Comparison of ENCODE assay signal across 8 cellular contexts in the genomic region with DNA sequence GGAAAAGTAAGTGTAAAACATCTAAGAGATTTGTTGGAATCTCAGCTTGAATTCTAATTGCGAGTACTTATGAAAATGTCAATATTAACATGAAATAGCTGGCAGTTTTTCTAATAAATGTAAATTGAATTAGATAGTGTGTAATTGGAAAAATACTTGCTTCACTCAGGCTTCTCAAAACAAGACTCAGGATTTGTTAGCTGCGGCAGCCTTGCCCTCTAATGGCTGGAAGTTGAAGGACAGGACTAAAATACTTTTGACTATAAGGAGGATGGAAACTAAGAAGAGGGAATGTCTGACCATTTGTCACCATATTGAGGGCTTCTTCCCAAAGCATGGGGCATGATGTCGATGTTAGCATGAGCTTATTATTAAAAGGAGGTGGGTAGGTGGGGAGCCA.
DNase-seq lines count a peak whose midpoint lies in the region; ATAC-seq, FAIRE-seq and TF ChIP-seq lines count a peak whose summit lies in the region.

No MANE protein-coding gene starts in this region.

- H3K4me2 ChIP-seq in Loucy (ENCODE audit: low read depth, low read length, poor library complexity, severe bottlenecking) (no peak overlapping the region), GM12878 (ENCODE audit: control insufficient read depth, insufficient read depth) (no peak overlapping the region)

- no peak for TF ChIP-seq POLR2A in GM12878 (IDR thresholded peaks at IDR 0.05; ENCODE audit: low read depth, low read length)

- H4K20me1 ChIP-seq in Loucy (ENCODE audit: insufficient read depth, low read length, poor library complexity, severe bottlenecking) = no peaks in the 10 kb centered on the region
- H4K20me1 ChIP-seq in GM12878 (ENCODE audit: control insufficient read depth, insufficient read depth) = 0 out of 2 replicates have a peak, but pooled peaks cover 5% of the 10 kb centered on the region

- SMC1A ChIA-PET in GM12878 (lab: Charles Lee; ENCODE audit: uncharacterized antibody, unreplicated experiment) = interaction anchor here (1.1 to 1.3 kb wide), 3 partner anchors 55 to 413 kb away, joined by 3 to 5 read pairs (median 3); no protein-coding TSS in a partner anchor

- H3K4me1 ChIP-seq in Caco-2 = no peaks in the 10 kb centered on the region
- H3K4me1 ChIP-seq in Loucy (ENCODE audit: insufficient read depth, low read length, poor library complexity, severe bottlenecking) = no peaks in the 10 kb centered on the region
- H3K4me1 ChIP-seq in GM12878 (ENCODE audit: control insufficient read depth, insufficient read depth, low read length) = no peaks in the 10 kb centered on the region

- CTCF ChIA-PET in Caco-2 (lab: Charles Lee) = interaction anchor here (1.5 kb wide), 1 partner anchor 396 kb away, joined by 5 read pairs; no protein-coding TSS in a partner anchor
- CTCF ChIA-PET in GM12878 (lab: Yijun Ruan, JAX) = interaction anchor here (0.5 to 1.6 kb wide), 4 partner anchors 16 to 1844 kb away, joined by 3 to 5 read pairs (median 4); no protein-coding TSS in a partner anchor
- CTCF ChIA-PET in activated CD4-positive, alpha-beta memory T cell treated with anti-CD3 and anti-CD28 coated beads, Interleukin-2, amount 10 ng/mL, durations not matched to agents 7 days and 5 days (lab: Charles Lee) = interaction anchor here (1.3 kb wide), 1 partner anchor 396 kb away, joined by 4 read pairs; no protein-coding TSS in a partner anchor

- H3K4me3 ChIP-seq in Caco-2 (ENCODE audit: low read depth, low read length) = no peak overlapping the region
- H3K4me3 ChIP-seq in Loucy (ENCODE audit: low read length, poor library complexity, severe bottlenecking) = no peak overlapping the region
- H3K4me3 ChIP-seq in GM12878 = no peak overlapping the region

- no peaks in the 10 kb centered on the region for H3K9me2 ChIP-seq in Loucy (replicated peaks; ENCODE audit: low read depth, low read length)

- H3K36me3 ChIP-seq in Caco-2 (ENCODE audit: control insufficient read depth, insufficient read depth, low read length) (no peaks in the 10 kb centered on the region), Loucy (ENCODE audit: insufficient read depth, low read length) (no peaks in the 10 kb centered on the region), GM12878 (ENCODE audit: control insufficient read depth in 2 of 2, insufficient read depth in 2 of 2, low read length in 1 of 2) (no peaks in the 10 kb centered on the region; a peak in 1 of 4 replicates)

- TF ChIP-seq EP300 in GM12878 (IDR thresholded peaks at IDR 0.05; ENCODE audit: borderline replicate concordance in 1 of 2, control insufficient read depth in 1 of 2, low read depth in 2 of 2, low read length in 2 of 2) = no peak

- H3K9ac ChIP-seq in Loucy (ENCODE audit: low read depth, low read length, poor library complexity, severe bottlenecking) = no peak overlapping the region
- H3K9ac ChIP-seq in GM12878 (ENCODE audit: control insufficient read depth, insufficient read depth, low read length) = no peak overlapping the region

- H3K27ac Mint-ChIP-seq in Caco-2 (ENCODE audit: unreplicated experiment) = no peak overlapping the region
- no peak overlapping the region for H3K27ac Mint-ChIP-seq in activated CD4-positive, alpha-beta memory T cell treated with anti-CD3 and anti-CD28 coated beads, Interleukin-2, amount 10 ng/mL, durations not matched to agents 7 days and 5 days

- DNase-seq in Caco-2 (peak in 1 of 2 experiments; percentile 20), GM12878 (ENCODE audit: low read depth, low spot score) (no peak), medulla oblongata (ENCODE audit: extremely low spot score) (peak; percentile 62), middle frontal gyrus (ENCODE audit: extremely low spot score, low spot score) (no peak)
- DNase-seq in activated CD4-positive, alpha-beta memory T cell treated with anti-CD3 and anti-CD28 coated beads, Interleukin-2, amount 10 ng/mL, durations not matched to agents 7 days and 5 days = no peak

- H3K79me2 ChIP-seq in Loucy (ENCODE audit: insufficient read depth, low read length) (no peaks in the 10 kb centered on the region), GM12878 (ENCODE audit: control insufficient read depth, insufficient read depth, low read length) (no peaks in the 10 kb centered on the region)

- H2AFZ ChIP-seq in Loucy (ENCODE audit: low read length) (no peak overlapping the region), GM12878 (ENCODE audit: control insufficient read depth, low read depth, low read length) (no peak overlapping the region)

- H3K27me3 ChIP-seq in Caco-2 (replicated peaks; ENCODE audit: control insufficient read depth, insufficient read depth, low read length) (no peaks in the 10 kb centered on the region; the same call in none of the 2 replicates), Loucy (ENCODE audit: insufficient read depth, low read length, poor library complexity, severe bottlenecking) (no peaks in the 10 kb centered on the region), GM12878 (replicated peaks in 1 of 2; ENCODE audit: control insufficient read depth in 2 of 2, insufficient read depth in 2 of 2, low read length in 1 of 2) (peaks cover 0 to 6% of the 10 kb centered on the region in 2 experiments; a peak in 2 of 4 replicates)

- TF ChIP-seq RAD21 in GM12878 (IDR thresholded peaks at IDR 0.05; ENCODE audit: insufficient read depth, low read depth, low read length) = peak; percentile 15; the same call in 1 of the 2 replicates

- 44% methylated on average over 3 of the region's 3 CpGs for WGBS in GM12878 (ENCODE audit: insufficient coverage, insufficient replicate concordance, low lambda C conversion rate, missing lambda C conversion rate)

- POLR2A ChIA-PET in Caco-2 (lab: Charles Lee) (no interaction called here), GM12878 (lab: Charles Lee) (no interaction called here)
- POLR2A ChIA-PET in activated CD4-positive, alpha-beta memory T cell treated with anti-CD3 and anti-CD28 coated beads, Interleukin-2, amount 10 ng/mL, durations not matched to agents 7 days and 5 days (lab: Charles Lee) = no interaction called here

- TF ChIP-seq CTCF in Caco-2 (IDR thresholded peaks at IDR 0.05; ENCODE audit: insufficient read depth in 1 of 2, low read depth in 1 of 2, low read length in 1 of 2, severe bottlenecking in 1 of 2, unreplicated experiment in 1 of 2) (peak; percentile 45 to 54), Loucy (conservative IDR thresholded peaks at IDR 0.05; ENCODE audit: low read length) (peak; percentile 59), GM12878 (IDR thresholded peaks at IDR 0.05 in 2 of 3, conservative IDR thresholded peaks at IDR 0.05 in 1 of 3; ENCODE audit: control insufficient read depth in 2 of 3, extremely low read depth in 1 of 3, insufficient read depth in 1 of 3, low read depth in 3 of 3, low read length in 3 of 3) (peak; percentile 8 to 20 (median 17); a peak in 1 of 6 replicates)

- FAIRE-seq in GM12878 (lab: Jason Lieb, UNC) = no peak

- H3K27me3 Mint-ChIP-seq in Caco-2 (ENCODE audit: insufficient read depth, unreplicated experiment) = peaks cover 15% of the 10 kb centered on the region
- peaks cover 20% of the 10 kb centered on the region for H3K27me3 Mint-ChIP-seq in activated CD4-positive, alpha-beta memory T cell treated with anti-CD3 and anti-CD28 coated beads, Interleukin-2, amount 10 ng/mL, durations not matched to agents 7 days and 5 days

- BruUV-seq in Caco-2 (replicated peaks; lab: Mats Ljungman, UMichigan) (no TSS peak), GM12878 (replicated peaks; lab: Mats Ljungman, UMichigan) (no TSS peak)

- H3K36me3 Mint-ChIP-seq in Caco-2 (ENCODE audit: insufficient read depth, unreplicated experiment) = no peaks in the 10 kb centered on the region
- no peaks in the 10 kb centered on the region for H3K36me3 Mint-ChIP-seq in activated CD4-positive, alpha-beta memory T cell treated with anti-CD3 and anti-CD28 coated beads, Interleukin-2, amount 10 ng/mL, durations not matched to agents 7 days and 5 days (ENCODE audit: low read depth)

- no peaks in the 10 kb centered on the region for H3K9me3 Mint-ChIP-seq in Caco-2 (ENCODE audit: unreplicated experiment)
- no peaks in the 10 kb centered on the region for H3K9me3 Mint-ChIP-seq in activated CD4-positive, alpha-beta memory T cell treated with anti-CD3 and anti-CD28 coated beads, Interleukin-2, amount 10 ng/mL, durations not matched to agents 7 days and 5 days

- ATAC-seq in GM12878 = no peak
- no peak for ATAC-seq in HG02870 (IDR thresholded peaks at IDR 0.05; ENCODE audit: unreplicated experiment)
- ATAC-seq in GM19463 (IDR thresholded peaks at IDR 0.05; ENCODE audit: unreplicated experiment) = no peak

- H3K9me3 ChIP-seq in Caco-2 (no peaks in the 10 kb centered on the region), Loucy (ENCODE audit: insufficient read depth, low read depth, low read length) (no peaks in the 10 kb centered on the region), GM12878 (replicated peaks; ENCODE audit: control insufficient read depth, insufficient read depth, low read length) (no peaks in the 10 kb centered on the region)

- no peaks in the 10 kb centered on the region for H3F3A ChIP-seq in Loucy (ENCODE audit: low read depth)

- in situ Hi-C loops in GM12878 (cut with MboI) = no loop called here

- no peak overlapping the region for H3K27ac ChIP-seq in GM12878 (ENCODE audit: control insufficient read depth, insufficient read depth)

- RAD21 ChIA-PET in GM12878 (lab: Charles Lee; ENCODE audit: unreplicated experiment) = no interaction called here

- H3K4me3 Mint-ChIP-seq in Caco-2 (ENCODE audit: unreplicated experiment) = no peak overlapping the region
- no peak overlapping the region for H3K4me3 Mint-ChIP-seq in activated CD4-positive, alpha-beta memory T cell treated with anti-CD3 and anti-CD28 coated beads, Interleukin-2, amount 10 ng/mL, durations not matched to agents 7 days and 5 days

- no peaks in the 10 kb centered on the region for H3K4me1 Mint-ChIP-seq in Caco-2 (ENCODE audit: low read depth, unreplicated experiment)
- no peaks in the 10 kb centered on the region for H3K4me1 Mint-ChIP-seq in activated CD4-positive, alpha-beta memory T cell treated with anti-CD3 and anti-CD28 coated beads, Interleukin-2, amount 10 ng/mL, durations not matched to agents 7 days and 5 days

- intact Hi-C loops in Caco-2 (cut with micrococcal nuclease; ENCODE audit: unreplicated experiment) (loop anchor here (2.0 kb wide), 1 partner anchor 25 kb away; no protein-coding TSS in a partner anchor), GM12878 (cut with micrococcal nuclease; ENCODE audit: unreplicated experiment) (no loop called here)

TF ChIP-seq in GM12878, 131 proteins besides CTCF, POLR2A, EP300 and RAD21:
- no peak for TF ChIP-seq TARDBP (IDR thresholded peaks at IDR 0.05; ENCODE audit: borderline replicate concordance)
